ENCODE assay signal across 1 cellular context in genomic region chr19:18507021-18507726, GRCh38.
TF ChIP-seq lines count a peak whose summit lies in the region.

No MANE protein-coding gene starts in this region.

TF ChIP-seq in K562, 482 proteins besides CTCF, POLR2A, EP300 and RAD21 (continued from another document):
- no peak for TF ChIP-seq CHD7 (IDR thresholded peaks at IDR 0.05; ENCODE audit: low read depth, low read length)
- no peak for TF ChIP-seq ZNF146 (CRISPR knock-in tag; IDR thresholded peaks at IDR 0.05; ENCODE audit: unreplicated experiment)
